25 cellular contexts compared by ENCODE assay signal in the genomic region with DNA sequence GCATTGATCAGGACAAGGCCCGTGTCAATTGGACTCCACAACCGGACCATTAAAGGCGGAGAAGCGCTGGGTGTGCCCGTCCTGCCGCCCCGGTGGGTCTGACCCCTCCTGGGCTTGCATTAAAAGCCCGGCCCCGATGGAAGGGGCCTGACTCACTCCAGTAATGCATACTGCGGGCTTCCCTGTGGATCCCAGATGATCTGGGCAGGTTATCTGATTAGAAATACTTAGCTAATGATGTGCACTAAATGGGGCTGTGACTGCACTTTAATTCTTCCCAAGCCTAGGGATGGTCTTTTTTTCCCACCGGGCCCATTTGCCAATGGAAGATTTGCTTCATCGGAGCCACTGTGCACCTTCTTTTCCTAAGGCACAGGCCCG.
"Had no signal": no experiment of that assay in that cellular context is flagged by ENCODE, and none has a peak within 500 bp of the region (broad histone marks: within the 10 kb centered on the region; RNA-seq: fewer than 3 reads in every experiment).

No MANE protein-coding gene starts in this region.

- H3K27ac ChIP-seq: cardiac muscle cell, Peyer's patch, SJSA1 had no signal

- H3K9me3 Mint-ChIP-seq: activated CD4-positive, alpha-beta memory T cell treated with anti-CD3 and anti-CD28 coated beads for 36 hours; activated CD4-positive, alpha-beta T cell treated with anti-CD3 and anti-CD28 coated beads, Interleukin-2, amount 10 ng/mL, durations not matched to agents 7 days and 5 days; activated naive CD4-positive, alpha-beta T cell treated with anti-CD3 and anti-CD28 coated beads, Interleukin-2, amount 50 U/mL, for 72 hours; activated naive CD8-positive, alpha-beta T cell treated with anti-CD3 and anti-CD28 coated beads, Interleukin-2, amount 50 U/mL, for 24 hours; activated T-cell treated with anti-CD3 and anti-CD28 coated beads, Interleukin-2, amount 50 U/mL, for 4 hours had no signal

- ATAC-seq: activated naive CD4-positive, alpha-beta T cell treated with anti-CD3 and anti-CD28 coated beads, Interleukin-2, amount 50 U/mL, for 72 hours; activated naive CD8-positive, alpha-beta T cell treated with anti-CD3 and anti-CD28 coated beads, Interleukin-2, amount 50 U/mL, for 24 hours; activated T-cell treated with anti-CD3 and anti-CD28 coated beads, Interleukin-2, amount 50 U/mL, for 4 hours; T-helper 17 cell had no signal

- DNase-seq: activated CD4-positive, alpha-beta memory T cell treated with anti-CD3 and anti-CD28 coated beads for 36 hours; activated CD4-positive, alpha-beta T cell treated with anti-CD3 and anti-CD28 coated beads, Interleukin-2, amount 10 ng/mL, durations not matched to agents 7 days and 5 days; activated CD4-positive, CD25-positive, alpha-beta regulatory T cell; activated CD8-positive, alpha-beta memory T cell treated with anti-CD3 and anti-CD28 coated beads for 24 hours; activated effector memory CD4-positive, alpha-beta T cell treated with anti-CD3 and anti-CD28 coated beads, Interleukin-2, amount 50 U/mL, for 16 hours; activated naive CD4-positive, alpha-beta T cell treated with Interleukin-2 at 50 U/mL for 16 hours; activated naive CD8-positive, alpha-beta T cell treated with anti-CD3 and anti-CD28 coated beads, Interleukin-2, amount 50 U/mL, for 24 hours; activated T-cell treated with anti-CD3 and anti-CD28 coated beads, Interleukin-2, amount 50 U/mL, for 4 hours; amniotic stem cell; Karpas-422; MM.1S; NCI-H1105; NCI-H1436 treated with DMSO at 0.1 percent for 48 hours; NCI-H1930; NCI-H2171; NCI-H2227 treated with DMSO at 0.1 percent for 48 hours; NCI-H526; Peyer's patch; SHP77; T-helper 17 cell; T-helper 9 cell had no signal

- H3K27ac Mint-ChIP-seq: activated CD4-positive, alpha-beta memory T cell treated with anti-CD3 and anti-CD28 coated beads for 36 hours; activated CD4-positive, alpha-beta T cell treated with anti-CD3 and anti-CD28 coated beads, Interleukin-2, amount 10 ng/mL, durations not matched to agents 7 days and 5 days; activated naive CD4-positive, alpha-beta T cell treated with anti-CD3 and anti-CD28 coated beads, Interleukin-2, amount 50 U/mL, for 72 hours; activated naive CD8-positive, alpha-beta T cell treated with anti-CD3 and anti-CD28 coated beads, Interleukin-2, amount 50 U/mL, for 24 hours; T-helper 17 cell had no signal

- H3K9me3 ChIP-seq: Peyer's patch, SJSA1 had no signal

- H3K36me3 Mint-ChIP-seq: activated CD4-positive, alpha-beta memory T cell treated with anti-CD3 and anti-CD28 coated beads for 36 hours; activated naive CD4-positive, alpha-beta T cell treated with anti-CD3 and anti-CD28 coated beads, Interleukin-2, amount 50 U/mL, for 72 hours; brain had no signal

- H3K36me3 ChIP-seq: cardiac muscle cell, Peyer's patch, SJSA1 had no signal

- H3K4me1 ChIP-seq: Peyer's patch had no signal

- H3K27me3 ChIP-seq: Peyer's patch, SJSA1 had no signal

- H3K4me3 ChIP-seq: cardiac muscle cell, Peyer's patch, SJSA1 had no signal

- H3K4me3 Mint-ChIP-seq: activated CD4-positive, alpha-beta memory T cell treated with anti-CD3 and anti-CD28 coated beads for 36 hours; activated CD4-positive, alpha-beta T cell treated with anti-CD3 and anti-CD28 coated beads, Interleukin-2, amount 10 ng/mL, durations not matched to agents 7 days and 5 days; activated naive CD8-positive, alpha-beta T cell treated with anti-CD3 and anti-CD28 coated beads, Interleukin-2, amount 50 U/mL, for 24 hours; activated T-cell treated with anti-CD3 and anti-CD28 coated beads, Interleukin-2, amount 50 U/mL, for 4 hours; brain; T-helper 17 cell had no signal
